ENCODE assay signal across 1 cellular context in the genomic region with DNA sequence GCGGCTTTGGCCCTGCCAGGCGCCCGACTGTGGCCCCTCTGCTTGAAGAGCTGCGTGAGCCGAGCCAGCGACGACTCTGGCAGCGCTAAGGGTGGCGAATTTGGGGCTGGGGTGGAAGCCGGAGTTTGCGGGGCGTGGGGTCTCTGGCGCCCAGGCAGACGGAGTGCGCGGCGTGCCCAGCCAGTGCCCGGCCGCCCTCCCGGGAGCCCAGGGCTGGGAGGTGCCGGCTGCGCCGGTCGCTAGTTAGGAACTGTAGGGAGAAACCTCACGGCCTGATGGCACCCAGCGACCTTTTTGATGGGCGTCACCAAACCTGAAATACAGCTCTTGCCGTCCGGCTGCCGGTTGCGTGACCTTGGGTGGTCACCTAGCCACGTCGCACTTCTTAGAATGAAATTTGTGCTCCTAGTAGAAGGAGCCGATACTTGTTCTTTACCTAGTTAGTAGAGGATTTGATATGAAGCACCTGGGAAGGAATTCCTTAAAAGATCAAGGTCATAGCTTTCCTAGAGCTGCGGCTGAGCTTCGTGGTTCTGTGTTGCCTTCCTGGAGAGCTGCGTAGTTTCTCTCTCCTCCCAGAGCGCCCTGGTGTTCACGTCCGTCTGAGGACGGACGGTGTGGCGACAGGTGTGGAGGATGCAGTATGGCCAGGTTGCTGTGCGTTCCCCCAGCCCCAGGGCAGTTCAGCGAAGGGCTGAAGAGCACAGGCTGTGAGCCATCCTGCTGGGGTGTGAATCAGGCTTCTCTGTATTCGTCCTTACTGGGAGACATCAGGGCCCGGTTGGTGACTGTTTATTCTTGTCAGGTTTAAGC.
TF ChIP-seq lines count a peak whose summit lies in the region.

No MANE protein-coding gene starts in this region.

TF ChIP-seq in HCT116, 20 proteins besides CTCF, POLR2A, EP300 and RAD21 (continued from another document):
- TF ChIP-seq, protein P1, sequence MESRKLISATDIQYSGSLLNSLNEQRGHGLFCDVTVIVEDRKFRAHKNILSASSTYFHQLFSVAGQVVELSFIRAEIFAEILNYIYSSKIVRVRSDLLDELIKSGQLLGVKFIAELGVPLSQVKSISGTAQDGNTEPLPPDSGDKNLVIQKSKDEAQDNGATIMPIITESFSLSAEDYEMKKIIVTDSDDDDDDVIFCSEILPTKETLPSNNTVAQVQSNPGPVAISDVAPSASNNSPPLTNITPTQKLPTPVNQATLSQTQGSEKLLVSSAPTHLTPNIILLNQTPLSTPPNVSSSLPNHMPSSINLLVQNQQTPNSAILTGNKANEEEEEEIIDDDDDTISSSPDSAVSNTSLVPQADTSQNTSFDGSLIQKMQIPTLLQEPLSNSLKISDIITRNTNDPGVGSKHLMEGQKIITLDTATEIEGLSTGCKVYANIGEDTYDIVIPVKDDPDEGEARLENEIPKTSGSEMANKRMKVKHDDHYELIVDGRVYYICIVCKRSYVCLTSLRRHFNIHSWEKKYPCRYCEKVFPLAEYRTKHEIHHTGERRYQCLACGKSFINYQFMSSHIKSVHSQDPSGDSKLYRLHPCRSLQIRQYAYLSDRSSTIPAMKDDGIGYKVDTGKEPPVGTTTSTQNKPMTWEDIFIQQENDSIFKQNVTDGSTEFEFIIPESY (IDR thresholded peaks at IDR 0.05; ENCODE audit: extremely low read depth, insufficient replicate concordance, low read length) = no peak
- TF ChIP-seq JUND (IDR thresholded peaks at IDR 0.05) (no peak), CBX3 (IDR thresholded peaks at IDR 0.05; ENCODE audit: low read depth) (no peak), EZH2phosphoT487 (IDR thresholded peaks at IDR 0.05; ENCODE audit: borderline replicate concordance) (no peak), SP1 (IDR thresholded peaks at IDR 0.05; ENCODE audit: low read depth) (no peak), SIN3A (IDR thresholded peaks at IDR 0.05; ENCODE audit: low read depth) (no peak), ELF1 (IDR thresholded peaks at IDR 0.05; ENCODE audit: borderline replicate concordance, low read depth) (no peak), EGR1 (IDR thresholded peaks at IDR 0.05; ENCODE audit: low read depth) (no peak), EZH2 (IDR thresholded peaks at IDR 0.05) (no peak)
- TF ChIP-seq, protein P2, sequence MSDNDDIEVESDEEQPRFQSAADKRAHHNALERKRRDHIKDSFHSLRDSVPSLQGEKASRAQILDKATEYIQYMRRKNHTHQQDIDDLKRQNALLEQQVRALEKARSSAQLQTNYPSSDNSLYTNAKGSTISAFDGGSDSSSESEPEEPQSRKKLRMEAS (IDR thresholded peaks at IDR 0.05) = no peak
